ENCODE assay signal across 8 cellular contexts in the genomic region with DNA sequence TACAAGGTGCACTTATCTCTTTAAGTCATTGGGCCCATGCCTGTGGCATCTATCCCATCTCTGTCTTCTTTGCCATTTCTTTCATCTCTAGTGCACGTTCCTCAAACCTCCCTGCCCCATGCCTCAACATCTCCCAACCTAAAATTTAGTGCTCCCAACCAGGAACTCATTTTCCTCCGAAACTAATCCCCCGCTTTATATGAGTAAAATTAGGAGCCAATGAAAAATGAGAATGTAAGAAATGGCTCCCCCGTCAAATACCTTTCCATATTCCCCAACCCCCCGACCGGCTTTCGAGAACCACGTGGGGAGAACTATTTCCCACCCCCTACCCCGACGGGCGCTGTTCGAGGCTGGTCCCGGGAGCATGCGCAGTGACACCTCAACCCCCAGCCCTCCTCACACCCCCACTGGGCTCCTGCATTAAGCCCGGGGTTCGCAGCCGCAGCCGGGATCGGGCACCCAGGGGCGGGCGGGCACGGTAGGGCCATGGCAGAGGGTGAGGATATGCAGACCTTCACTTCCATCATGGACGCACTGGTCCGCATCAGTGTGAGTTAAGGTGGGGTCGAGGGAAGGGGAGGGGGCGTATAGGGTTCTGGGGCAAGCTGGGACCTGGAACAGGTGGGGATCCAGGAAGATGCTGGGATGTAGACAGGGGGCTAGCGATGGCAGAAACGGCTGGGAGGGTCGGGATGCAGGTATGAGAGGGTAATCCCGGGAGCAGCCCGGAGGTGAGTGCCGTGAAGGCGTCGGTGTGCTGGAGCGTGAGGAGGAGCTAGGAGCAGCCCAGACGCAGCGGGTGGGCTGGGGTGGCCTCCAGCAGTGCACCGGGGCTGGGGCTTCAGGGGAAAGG. TPM values are rescaled to one million over a fixed set of nuclear protein-coding genes. Genes with fewer than 3 reads are reported as not detected.
DNase-seq lines count a peak whose midpoint lies in the region; ATAC-seq and TF ChIP-seq lines count a peak whose summit lies in the region.

A gene with protein sequence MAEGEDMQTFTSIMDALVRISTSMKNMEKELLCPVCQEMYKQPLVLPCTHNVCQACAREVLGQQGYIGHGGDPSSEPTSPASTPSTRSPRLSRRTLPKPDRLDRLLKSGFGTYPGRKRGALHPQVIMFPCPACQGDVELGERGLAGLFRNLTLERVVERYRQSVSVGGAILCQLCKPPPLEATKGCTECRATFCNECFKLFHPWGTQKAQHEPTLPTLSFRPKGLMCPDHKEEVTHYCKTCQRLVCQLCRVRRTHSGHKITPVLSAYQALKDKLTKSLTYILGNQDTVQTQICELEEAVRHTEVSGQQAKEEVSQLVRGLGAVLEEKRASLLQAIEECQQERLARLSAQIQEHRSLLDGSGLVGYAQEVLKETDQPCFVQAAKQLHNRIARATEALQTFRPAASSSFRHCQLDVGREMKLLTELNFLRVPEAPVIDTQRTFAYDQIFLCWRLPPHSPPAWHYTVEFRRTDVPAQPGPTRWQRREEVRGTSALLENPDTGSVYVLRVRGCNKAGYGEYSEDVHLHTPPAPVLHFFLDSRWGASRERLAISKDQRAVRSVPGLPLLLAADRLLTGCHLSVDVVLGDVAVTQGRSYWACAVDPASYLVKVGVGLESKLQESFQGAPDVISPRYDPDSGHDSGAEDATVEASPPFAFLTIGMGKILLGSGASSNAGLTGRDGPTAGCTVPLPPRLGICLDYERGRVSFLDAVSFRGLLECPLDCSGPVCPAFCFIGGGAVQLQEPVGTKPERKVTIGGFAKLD (plus strand): TSS at position 372 of the 856 bp plus-strand sequence. CDS start 118 bp downstream, at position 490.

- peaks cover 3% of the 10 kb centered on the region for H3K27me3 Mint-ChIP-seq in neural crest cell (ENCODE audit: low read depth)

- H3K27me3 ChIP-seq in BJ (ENCODE audit: control insufficient read depth, insufficient read depth, low read length) = no peaks in the 10 kb centered on the region
- H3K27me3 ChIP-seq in thyroid gland = peaks cover 7% of the 10 kb centered on the region

- TF ChIP-seq POLR2A in thyroid gland (IDR thresholded peaks at IDR 0.05) = no peak

- H3K4me3 Mint-ChIP-seq in neural crest cell = peak within 1 kb of the TSS; percentile 100

- H3K36me3 ChIP-seq in BJ (ENCODE audit: control insufficient read depth, insufficient read depth, low read length) (peaks cover 17% of the 10 kb centered on the region), thyroid gland (peaks cover 8 to 10% of the 10 kb centered on the region in 2 donors)

- no peak for TF ChIP-seq CTCF in BJ (IDR thresholded peaks at IDR 0.05; ENCODE audit: insufficient read depth, low read depth, low read length)
- no peak for TF ChIP-seq CTCF in neural crest cell (conservative IDR thresholded peaks at IDR 0.05)
- TF ChIP-seq CTCF in thyroid gland (IDR thresholded peaks at IDR 0.05) = peak in 1 of 6 experiments; percentile 25

- DNase-seq in BJ (ENCODE audit: low read depth) (no peak), NCI-H82 treated with DMSO at 0.1 percent for 48 hours (lab: John Stamatoyannopoulos, UW; ENCODE audit: unreplicated experiment) (peak; percentile 73), fibroblast of peridontal ligament (ENCODE audit: extremely low read depth) (peak; percentile 37), neural crest cell (ENCODE audit: low read depth, low spot score) (no peak), thyroid gland (no peak)
- peak; percentile 59 for DNase-seq in activated T-helper 9 cell treated with anti-CD3 and anti-CD28 coated beads, Interleukin-2, amount 50 U/mL, for 16 hours (ENCODE audit: low read depth)

- H3K4me3 ChIP-seq in BJ (ENCODE audit: low read depth, low read length) (peak within 1 kb of the TSS; percentile 97), thyroid gland (replicated peaks in 1 of 3) (peak within 1 kb of the TSS; percentile 56 to 77 (median 59))

- peaks cover 12 to 23% of the 10 kb centered on the region in 2 donors for H3K4me1 ChIP-seq in thyroid gland

- no peaks in the 10 kb centered on the region for H3K9me3 ChIP-seq in thyroid gland

- POLR2A ChIA-PET in BJ (lab: Charles Lee) = no interaction called here

- peak within 1 kb of the TSS; percentile 45 to 87 (median 83) for H3K27ac ChIP-seq in thyroid gland

- WGBS in thyroid gland, 2 donors = 1 to 2% methylated on average over 38 of the region's 38 CpGs

- H3K36me3 Mint-ChIP-seq in neural crest cell (ENCODE audit: low read depth) = peaks cover 9% of the 10 kb centered on the region

- intact Hi-C loops in thyroid gland (cut with DNase I) = no loop called here

- peaks cover 36% of the 10 kb centered on the region for H3K4me1 Mint-ChIP-seq in neural crest cell

- no peaks in the 10 kb centered on the region for H3K9me3 Mint-ChIP-seq in neural crest cell

- H3K27ac Mint-ChIP-seq in neural crest cell (ENCODE audit: unreplicated experiment) = peak within 1 kb of the TSS; percentile 97

- ATAC-seq in HG02623 (IDR thresholded peaks at IDR 0.05; ENCODE audit: unreplicated experiment) (peak; percentile 3), GM18861 (IDR thresholded peaks at IDR 0.05; ENCODE audit: unreplicated experiment) (no peak)

- CTCF ChIA-PET in BJ (lab: Yijun Ruan, JAX) = interaction anchor here (0.7 to 11.3 kb wide), 34 partner anchors 11 to 539 kb away, joined by 3 to 259 read pairs (median 4); a partner anchor contains a TSS

RNA-seq across cellular contexts. Expression of the gene that starts here (rescaled TPM):
- polyA plus RNA-seq in BJ (2011; rRNA removed) = 3.5 and 5.4 TPM in 2 replicates
- polyA minus RNA-seq in BJ (2011; rRNA and poly(A)+ RNA removed) = 5.8 and 7.3 TPM in 2 replicates
- total RNA-seq in neural crest cell (9.8 and 10.0 TPM in 2 replicates), thyroid gland (under 1 TPM in 1 of 4 donors, not detected in 3; 0.45 TPM)

Comparison
In these comparisons a context has a peak if more than half of its experiments do, and no peak if none do; other contexts are left out.
1. DNase-seq: peak in NCI-H82 treated with DMSO at 0.1 percent for 48 hours (single experiment), activated T-helper 9 cell treated with anti-CD3 and anti-CD28 coated beads, Interleukin-2, amount 50 U/mL, for 16 hours (single experiment) and fibroblast of peridontal ligament (single experiment); none in BJ (single experiment), neural crest cell (single experiment) and thyroid gland (0 of 2).